Comparison of ENCODE assay signal across 8 cellular contexts in genomic region chr2:73283545-73284295, GRCh38. TPM values are rescaled to one million over a fixed set of nuclear protein-coding genes. Genes with fewer than 3 reads are reported as not detected.
A peak's percentile ranks its signal among the peaks of the same experiment; 100 is the strongest.
DNase-seq lines count a peak whose midpoint lies in the region; ATAC-seq and TF ChIP-seq lines count a peak whose summit lies in the region.

No MANE protein-coding gene starts in this region.

- H3K4me1 Mint-ChIP-seq in IgD-negative memory B cell = peaks cover 14 to 26% (median 20%) of the 10 kb centered on the region in 3 donors
- H3K4me1 Mint-ChIP-seq in activated T-helper 17 cell treated with anti-CD3 and anti-CD28 coated beads, Interleukin-2, amount 50 U/mL, for 72 hours = peaks cover 26% of the 10 kb centered on the region

- no peaks in the 10 kb centered on the region for H3K9me3 Mint-ChIP-seq in IgD-negative memory B cell
- H3K9me3 Mint-ChIP-seq in activated T-helper 17 cell treated with anti-CD3 and anti-CD28 coated beads, Interleukin-2, amount 50 U/mL, for 72 hours = no peaks in the 10 kb centered on the region

- peaks cover 56% of the 10 kb centered on the region for H3K27me3 ChIP-seq in left ventricle myocardium inferior (ENCODE audit: low read depth)
- peaks cover 37 to 44% (median 40%) of the 10 kb centered on the region in 3 donors for H3K27me3 ChIP-seq in skeletal muscle tissue (ENCODE audit: control insufficient read depth in 3 of 3, insufficient read depth in 3 of 3, low read length in 3 of 3)

- H3K4me3 ChIP-seq in left ventricle myocardium inferior = peak overlapping the region; percentile 79
- H3K4me3 ChIP-seq in skeletal muscle tissue (ENCODE audit: low read length in 3 of 3) = peak overlapping the region in 2 of 3 donors; percentile 49 to 52

- H3K4me3 Mint-ChIP-seq in IgD-negative memory B cell = peak overlapping the region; percentile 86 to 95 (median 91)
- H3K4me3 Mint-ChIP-seq in activated T-helper 17 cell treated with anti-CD3 and anti-CD28 coated beads, Interleukin-2, amount 50 U/mL, for 72 hours = peak overlapping the region; percentile 81

- intact Hi-C loops in left ventricle myocardium inferior (cut with micrococcal nuclease) = no loop called here

- H3K27ac ChIP-seq in left ventricle myocardium inferior (replicated peaks) (no peak overlapping the region), skeletal muscle tissue (ENCODE audit: low read depth, low read length) (no peak overlapping the region)

- TF ChIP-seq CTCF in left ventricle myocardium inferior (IDR thresholded peaks at IDR 0.05; ENCODE audit: borderline replicate concordance) = no peak

- DNase-seq in left ventricle myocardium inferior (no peak), superior temporal gyrus (ENCODE audit: extremely low spot score) (no peak), pons (ENCODE audit: low spot score) (no peak)

- H3K4me1 ChIP-seq in ES-I3 (ENCODE audit: insufficient read depth, low read length) = peaks cover 4% of the 10 kb centered on the region; the same call in 1 of the 2 replicates
- H3K4me1 ChIP-seq in left ventricle myocardium inferior = peaks cover 19% of the 10 kb centered on the region
- H3K4me1 ChIP-seq in skeletal muscle tissue (ENCODE audit: control insufficient read depth in 3 of 3, insufficient read depth in 3 of 3, low read length in 3 of 3) = peaks cover 4 to 9% (median 6%) of the 10 kb centered on the region in 3 donors

- peak overlapping the region; percentile 31 to 70 (median 67) for H3K27ac Mint-ChIP-seq in IgD-negative memory B cell
- peak overlapping the region; percentile 48 for H3K27ac Mint-ChIP-seq in activated T-helper 17 cell treated with anti-CD3 and anti-CD28 coated beads, Interleukin-2, amount 50 U/mL, for 72 hours

- peak; percentile 13 for ATAC-seq in GM21447 (IDR thresholded peaks at IDR 0.05; ENCODE audit: unreplicated experiment)
- peak; percentile 54 for ATAC-seq in activated T-helper 17 cell treated with anti-CD3 and anti-CD28 coated beads, Interleukin-2, amount 50 U/mL, for 72 hours (replicated peaks)

- H3K36me3 ChIP-seq in ES-I3 (ENCODE audit: insufficient read depth, low read length) = no peaks in the 10 kb centered on the region
- H3K36me3 ChIP-seq in left ventricle myocardium inferior = no peaks in the 10 kb centered on the region
- H3K36me3 ChIP-seq in skeletal muscle tissue (ENCODE audit: control insufficient read depth in 3 of 3, insufficient read depth in 3 of 3, low read length in 3 of 3) = no peaks in the 10 kb centered on the region

- H3K36me3 Mint-ChIP-seq in IgD-negative memory B cell = peaks cover 7% of the 10 kb centered on the region
- peaks cover 11% of the 10 kb centered on the region for H3K36me3 Mint-ChIP-seq in activated T-helper 17 cell treated with anti-CD3 and anti-CD28 coated beads, Interleukin-2, amount 50 U/mL, for 72 hours (ENCODE audit: low read depth)

- H3K9me3 ChIP-seq in ES-I3 (ENCODE audit: control insufficient read depth, insufficient read depth, low read length) (no peaks in the 10 kb centered on the region), left ventricle myocardium inferior (replicated peaks) (no peaks in the 10 kb centered on the region), skeletal muscle tissue (ENCODE audit: control insufficient read depth in 3 of 3, low read length in 3 of 3) (no peaks in the 10 kb centered on the region)

- H3K27me3 Mint-ChIP-seq in IgD-negative memory B cell = no peaks in the 10 kb centered on the region
- peaks cover 6% of the 10 kb centered on the region for H3K27me3 Mint-ChIP-seq in activated T-helper 17 cell treated with anti-CD3 and anti-CD28 coated beads, Interleukin-2, amount 50 U/mL, for 72 hours

- peak overlapping the region; percentile 86 for H3K9ac ChIP-seq in ES-I3 (ENCODE audit: low read depth, low read length)
- no peak overlapping the region for H3K9ac ChIP-seq in skeletal muscle tissue (ENCODE audit: low read depth in 1 of 3, low read length in 3 of 3)

RNA-seq across cellular contexts. Expression of gene FBXO41, which starts 0.6 kb away (rescaled TPM):
- 3.8 TPM for polyA plus RNA-seq in IgD-negative memory B cell
- 10 to 100 TPM; 32.2 to 36.3 TPM for total RNA-seq in activated T-helper 17 cell treated with anti-CD3 and anti-CD28 coated beads, Interleukin-2, amount 50 U/mL, for 72 hours
- total RNA-seq in left ventricle myocardium inferior = 0.55 TPM
- under 0.01 TPM for total RNA-seq in skeletal muscle tissue

RNA-seq across cellular contexts. Expression of gene EGR4, which starts 9.6 kb away (rescaled TPM):
- polyA plus RNA-seq in IgD-negative memory B cell = 0.26 TPM
- total RNA-seq in activated T-helper 17 cell treated with anti-CD3 and anti-CD28 coated beads, Interleukin-2, amount 50 U/mL, for 72 hours = under 1 TPM; 0.11 to 0.29 TPM
- total RNA-seq in left ventricle myocardium inferior = not detected
- total RNA-seq in skeletal muscle tissue = not detected

RNA-seq across cellular contexts. Expression of gene CCT7, which starts 49.6 kb away (rescaled TPM):
- polyA plus RNA-seq in IgD-negative memory B cell = 242 TPM
- total RNA-seq in activated T-helper 17 cell treated with anti-CD3 and anti-CD28 coated beads, Interleukin-2, amount 50 U/mL, for 72 hours = 100 to 1,000 TPM; 317 to 592 TPM
- total RNA-seq in left ventricle myocardium inferior = 197 TPM
- total RNA-seq in skeletal muscle tissue = 205 TPM

RNA-seq across cellular contexts. Expression of gene PRADC1, which starts 50.7 kb away (rescaled TPM):
- polyA plus RNA-seq in IgD-negative memory B cell = 12.4 TPM
- total RNA-seq in activated T-helper 17 cell treated with anti-CD3 and anti-CD28 coated beads, Interleukin-2, amount 50 U/mL, for 72 hours = 10 to 100 TPM in 1 of 2 donors, 1 to 10 TPM in 1; 10.0 to 16.0 TPM
- total RNA-seq in left ventricle myocardium inferior (97.4 TPM), skeletal muscle tissue (17.7 TPM)

Comparison
In these comparisons a context has a peak if more than half of its experiments do, and no peak if none do; other contexts are left out.
1. RNA of gene FBXO41, which starts 0.6 kb away (total RNA-seq): 32.2 to 36.3 TPM in activated T-helper 17 cell treated with anti-CD3 and anti-CD28 coated beads, Interleukin-2, amount 50 U/mL, for 72 hours; 0.55 TPM in left ventricle myocardium inferior (single experiment) and under 0.01 TPM in skeletal muscle tissue (single experiment); every median in the first group is over 10 times any median in the second.